ENCODE assay signal across 17 cellular contexts in genomic region chr3:9157651-9158383, GRCh38.
DNase-seq lines count a peak whose midpoint lies in the region; ATAC-seq and TF ChIP-seq lines count a peak whose summit lies in the region.
"Had no signal": no experiment of that assay in that cellular context is flagged by ENCODE, and none has a peak within 500 bp of the region (broad histone marks: within the 10 kb centered on the region; RNA-seq: fewer than 3 reads in every experiment).

No MANE protein-coding gene starts in this region.

- peaks cover 11% of the 10 kb centered on the region for H3K79me2 ChIP-seq in Loucy (ENCODE audit: insufficient read depth, low read length)

- no peaks in the 10 kb centered on the region for H3K9me3 ChIP-seq in Loucy (ENCODE audit: insufficient read depth, low read depth, low read length)
- H3K9me3 ChIP-seq: Caco-2 had no signal

- H3K9me3 Mint-ChIP-seq in brain (peaks cover 9 to 34% (median 16%) of the 10 kb centered on the region in 5 experiments), neural crest cell (no peaks in the 10 kb centered on the region), natural killer cell (no peaks in the 10 kb centered on the region)
- H3K9me3 Mint-ChIP-seq: IgD-negative memory B cell had no signal

- H3K27me3 ChIP-seq in Loucy (ENCODE audit: insufficient read depth, low read length, poor library complexity, severe bottlenecking), result no peaks in the 10 kb centered on the region

- ATAC-seq in natural killer cell, result no peak
- no peak for ATAC-seq in HG02870 (IDR thresholded peaks at IDR 0.05; ENCODE audit: unreplicated experiment)
- ATAC-seq: Panc1, Right ventricle myocardium inferior had no signal

- no peaks in the 10 kb centered on the region for H3K9me2 ChIP-seq in Loucy (replicated peaks; ENCODE audit: low read depth, low read length)

- no peak overlapping the region for H3K4me3 Mint-ChIP-seq in brain
- no peak overlapping the region for H3K4me3 Mint-ChIP-seq in neural crest cell
- H3K4me3 Mint-ChIP-seq in natural killer cell, result no peak overlapping the region
- H3K4me3 Mint-ChIP-seq: B cell; CD4-positive, CD25-positive, alpha-beta regulatory T cell; IgD-negative memory B cell had no signal

- no peaks in the 10 kb centered on the region for H3K27me3 Mint-ChIP-seq in brain
- H3K27me3 Mint-ChIP-seq in neural crest cell (ENCODE audit: low read depth), result no peaks in the 10 kb centered on the region
- no peaks in the 10 kb centered on the region for H3K27me3 Mint-ChIP-seq in natural killer cell (ENCODE audit: low read depth in 2 of 2)
- H3K27me3 Mint-ChIP-seq: B cell, IgD-negative memory B cell had no signal

- peaks cover 67% of the 10 kb centered on the region for H3K4me1 Mint-ChIP-seq in brain
- H3K4me1 Mint-ChIP-seq in neural crest cell, result peaks cover 49% of the 10 kb centered on the region
- H3K4me1 Mint-ChIP-seq in natural killer cell, result no peaks in the 10 kb centered on the region
- H3K4me1 Mint-ChIP-seq: B cell had no signal

- no peak for TF ChIP-seq CTCF in Loucy (conservative IDR thresholded peaks at IDR 0.05; ENCODE audit: low read length)
- TF ChIP-seq CTCF in brain (conservative IDR thresholded peaks at IDR 0.05), result no peak
- TF ChIP-seq CTCF in neural crest cell (conservative IDR thresholded peaks at IDR 0.05), result no peak
- no peak for TF ChIP-seq CTCF in natural killer cell (IDR thresholded peaks at IDR 0.05)
- TF ChIP-seq CTCF in GM13977 (IDR thresholded peaks at IDR 0.05; ENCODE audit: extremely low read depth, insufficient read depth, missing control alignments), result no peak

- H3F3A ChIP-seq in Loucy (ENCODE audit: low read depth), result 0 out of 2 replicates have a peak, but pooled peaks cover 3% of the 10 kb centered on the region

- peak; percentile 5 for DNase-seq in DMS 273 (lab: John Stamatoyannopoulos, UW; ENCODE audit: unreplicated experiment)
- no peak for DNase-seq in DMS 273 treated with DMSO at 0.1 percent for 48 hours (lab: John Stamatoyannopoulos, UW)
- no peak for DNase-seq in neural crest cell (ENCODE audit: low read depth, low spot score)
- DNase-seq in natural killer cell, result no peak
- no peak for DNase-seq in GM13977 (ENCODE audit: low spot score)
- DNase-seq: Caco-2; CD4-positive, CD25-positive, alpha-beta regulatory T cell; NCI-H1436 treated with DMSO at 0.1 percent for 48 hours; NCI-H2081; NCI-H748 treated with DMSO at 0.1 percent for 48 hours had no signal

- peak overlapping the region; percentile 41 for H3K4me2 ChIP-seq in Loucy (ENCODE audit: low read depth, low read length, poor library complexity, severe bottlenecking)

- H2AFZ ChIP-seq in Loucy (ENCODE audit: low read length), result no peak overlapping the region

- H3K36me3 Mint-ChIP-seq in brain (peaks cover 40% of the 10 kb centered on the region), neural crest cell (ENCODE audit: low read depth) (peaks cover 7% of the 10 kb centered on the region), natural killer cell (no peaks in the 10 kb centered on the region)
- H3K36me3 Mint-ChIP-seq: CD4-positive, CD25-positive, alpha-beta regulatory T cell; IgD-negative memory B cell had no signal

- intact Hi-C loops in natural killer cell (cut with micrococcal nuclease), result no loop called here

- H3K27ac Mint-ChIP-seq in brain (peak overlapping the region; percentile 2 to 88 (median 25)), neural crest cell (ENCODE audit: unreplicated experiment) (peak overlapping the region; percentile 64), natural killer cell (no peak overlapping the region)
- H3K27ac Mint-ChIP-seq: B cell; CD4-positive, CD25-positive, alpha-beta regulatory T cell; IgD-negative memory B cell had no signal

- H3K4me3 ChIP-seq in Loucy (ENCODE audit: low read length, poor library complexity, severe bottlenecking), result no peak overlapping the region

- H3K4me1 ChIP-seq in Loucy (ENCODE audit: insufficient read depth, low read length, poor library complexity, severe bottlenecking), result peaks cover 26% of the 10 kb centered on the region

- H3K36me3 ChIP-seq in Loucy (ENCODE audit: insufficient read depth, low read length), result no peaks in the 10 kb centered on the region

- no peaks in the 10 kb centered on the region for H4K20me1 ChIP-seq in Loucy (ENCODE audit: insufficient read depth, low read length, poor library complexity, severe bottlenecking)

- no peak overlapping the region for H3K9ac ChIP-seq in Loucy (ENCODE audit: low read depth, low read length, poor library complexity, severe bottlenecking)

- in situ Hi-C loops in GM13977 (cut with MboI; ENCODE audit: low pct_unique_long_range_greater_than_20kb, low sequenced_read_pairs, unreplicated experiment), result no loop called here

Comparison
In these comparisons a context has a peak if more than half of its experiments do, and no peak if none do; other contexts are left out.
1. H3K27ac Mint-ChIP-seq: peak in brain (5 of 5) and neural crest cell (single experiment); none in natural killer cell (0 of 2).